ENCODE assay signal across 18 cellular contexts in genomic region chr1:61343623-61344257, GRCh38.
"Had no signal": no experiment of that assay in that cellular context is flagged by ENCODE, and none has a peak within 500 bp of the region (broad histone marks: within the 10 kb centered on the region; RNA-seq: fewer than 3 reads in every experiment).

No MANE protein-coding gene starts in this region.

- H3K36me3 ChIP-seq: cardiac muscle cell, ovary had no signal

- ATAC-seq: stimulated activated effector memory CD8-positive, alpha-beta T cell treated with anti-CD3 and anti-CD28 coated beads, Interleukin-12 subunit alpha, Interleukin-12 subunit beta, amount 100 ng/mL, for 72 hours; T-helper 17 cell had no signal

- H3K4me3 ChIP-seq: cardiac muscle cell, lung, ovary had no signal

- H3K4me3 Mint-ChIP-seq: activated CD4-positive, alpha-beta T cell treated with anti-CD3 and anti-CD28 coated beads, Interleukin-2, amount 10 ng/mL, durations not matched to agents 7 days and 5 days; activated T-helper 1 cell treated with anti-CD3 and anti-CD28 coated beads, Interleukin-12 subunit alpha, Interleukin-12 subunit beta, Interleukin-2, Interleukin-4 antibody, amounts not matched to agents 30 ng/mL and 10 ng/mL and 1 ng/mL, durations not matched to agents 14 hours and 24 hours and 36 hours; stimulated activated effector memory CD8-positive, alpha-beta T cell treated with anti-CD3 and anti-CD28 coated beads, Interleukin-12 subunit alpha, Interleukin-12 subunit beta, amount 100 ng/mL, for 72 hours; T-helper 17 cell; type B pancreatic cell had no signal

- DNase-seq: activated CD4-positive, alpha-beta T cell treated with anti-CD3 and anti-CD28 coated beads, Interleukin-2, amount 10 ng/mL, durations not matched to agents 7 days and 5 days; activated CD4-positive, CD25-positive, alpha-beta regulatory T cell; activated CD8-positive, alpha-beta memory T cell treated with anti-CD3 and anti-CD28 coated beads for 24 hours; activated naive CD4-positive, alpha-beta T cell; anterior cingulate cortex; cortex of kidney; effector CD4-positive, alpha-beta T cell; foreskin fibroblast; midbrain; ovary; stimulated activated CD4-positive, alpha-beta T cell treated with anti-CD3 and anti-CD28 coated beads, Interleukin-12 subunit alpha, Interleukin-12 subunit beta, amount 100 ng/mL, for 4 hours; stimulated activated CD4-positive, alpha-beta T cell treated with anti-CD3 and anti-CD28 coated beads, Interleukin-2, amount 100 ng/mL, for 24 hours; T-helper 17 cell had no signal

- H3K36me3 Mint-ChIP-seq: stimulated activated effector memory CD8-positive, alpha-beta T cell treated with anti-CD3 and anti-CD28 coated beads, Interleukin-12 subunit alpha, Interleukin-12 subunit beta, amount 100 ng/mL, for 72 hours had no signal

- H3K4me1 Mint-ChIP-seq: activated CD4-positive, alpha-beta T cell treated with anti-CD3 and anti-CD28 coated beads, Interleukin-2, amount 10 ng/mL, durations not matched to agents 7 days and 5 days; T-helper 17 cell had no signal

- H3K27me3 ChIP-seq: cardiac muscle cell, ovary had no signal

- H3K27ac Mint-ChIP-seq: activated CD4-positive, alpha-beta T cell treated with anti-CD3 and anti-CD28 coated beads, Interleukin-2, amount 10 ng/mL, durations not matched to agents 7 days and 5 days; activated T-helper 1 cell treated with anti-CD3 and anti-CD28 coated beads, Interleukin-12 subunit alpha, Interleukin-12 subunit beta, Interleukin-2, Interleukin-4 antibody, amounts not matched to agents 30 ng/mL and 10 ng/mL and 1 ng/mL, durations not matched to agents 14 hours and 24 hours and 36 hours; stimulated activated effector memory CD8-positive, alpha-beta T cell treated with anti-CD3 and anti-CD28 coated beads, Interleukin-12 subunit alpha, Interleukin-12 subunit beta, amount 100 ng/mL, for 72 hours; T-helper 17 cell; type B pancreatic cell had no signal

- H3K27me3 Mint-ChIP-seq: T-helper 17 cell, type B pancreatic cell had no signal

- H3K27ac ChIP-seq: cardiac muscle cell, ovary had no signal

- H3K9me3 Mint-ChIP-seq: stimulated activated effector memory CD8-positive, alpha-beta T cell treated with anti-CD3 and anti-CD28 coated beads, Interleukin-12 subunit alpha, Interleukin-12 subunit beta, amount 100 ng/mL, for 72 hours had no signal

- H3K9me3 ChIP-seq: ovary had no signal
